Comparison of ENCODE assay signal across 13 cellular contexts in genomic region chrX:49003696-49004095, GRCh38. TPM values are rescaled to one million over a fixed set of nuclear protein-coding genes. Genes with fewer than 3 reads are reported as not detected.
DNase-seq lines count a peak whose midpoint lies in the region; TF ChIP-seq lines count a peak whose summit lies in the region.
"Had no signal": no experiment of that assay in that cellular context is flagged by ENCODE, and none has a peak within 500 bp of the region (broad histone marks: within the 10 kb centered on the region; RNA-seq: fewer than 3 reads in every experiment).

No MANE protein-coding gene starts in this region.

- H3K4me1 Mint-ChIP-seq in T-helper 2 cell treated with Interferon-gamma antibody and Interleukin-4, amounts not matched to agents 5 μg/mL and 100 μg/mL, for 36 hours (ENCODE audit: low read depth) = peaks cover 13% of the 10 kb centered on the region
- peaks cover 3 to 16% (median 4%) of the 10 kb centered on the region in 3 donors for H3K4me1 Mint-ChIP-seq in IgD-negative memory B cell
- peaks cover 21% of the 10 kb centered on the region for H3K4me1 Mint-ChIP-seq in activated T-helper 1 cell treated with anti-CD3 and anti-CD28 coated beads, Interleukin-12 subunit alpha, Interleukin-12 subunit beta, Interleukin-2, Interleukin-4 antibody, amounts not matched to agents 30 ng/mL and 10 ng/mL and 1 ng/mL, durations not matched to agents 14 hours and 24 hours and 36 hours (ENCODE audit: low read depth)
- peaks cover 16% of the 10 kb centered on the region for H3K4me1 Mint-ChIP-seq in nephron progenitor cell

- H3K9me3 Mint-ChIP-seq in T-helper 2 cell treated with Interferon-gamma antibody and Interleukin-4, amounts not matched to agents 5 μg/mL and 100 μg/mL, for 36 hours = no peaks in the 10 kb centered on the region
- H3K9me3 Mint-ChIP-seq in IgD-negative memory B cell (no peaks in the 10 kb centered on the region), nephron progenitor cell (peaks cover 37% of the 10 kb centered on the region)
- H3K9me3 Mint-ChIP-seq in activated T-helper 1 cell treated with anti-CD3 and anti-CD28 coated beads, Interleukin-12 subunit alpha, Interleukin-12 subunit beta, Interleukin-2, Interleukin-4 antibody, amounts not matched to agents 30 ng/mL and 10 ng/mL and 1 ng/mL, durations not matched to agents 14 hours and 24 hours and 36 hours = no peaks in the 10 kb centered on the region

- H3K4me3 Mint-ChIP-seq in T-helper 2 cell treated with Interferon-gamma antibody and Interleukin-4, amounts not matched to agents 5 μg/mL and 100 μg/mL, for 36 hours = peak overlapping the region; percentile 69
- H3K4me3 Mint-ChIP-seq in IgD-negative memory B cell (peak overlapping the region in 2 of 4 donors; percentile 1 to 48), nephron progenitor cell (peak overlapping the region; percentile 42)
- peak overlapping the region; percentile 49 for H3K4me3 Mint-ChIP-seq in activated T-helper 1 cell treated with anti-CD3 and anti-CD28 coated beads, Interleukin-12 subunit alpha, Interleukin-12 subunit beta, Interleukin-2, Interleukin-4 antibody, amounts not matched to agents 30 ng/mL and 10 ng/mL and 1 ng/mL, durations not matched to agents 14 hours and 24 hours and 36 hours

- TF ChIP-seq CTCF in nephron progenitor cell (IDR thresholded peaks at IDR 0.05) = no peak

- peak overlapping the region; percentile 70 for H3K27ac Mint-ChIP-seq in T-helper 2 cell treated with Interferon-gamma antibody and Interleukin-4, amounts not matched to agents 5 μg/mL and 100 μg/mL, for 36 hours
- H3K27ac Mint-ChIP-seq in IgD-negative memory B cell (peak overlapping the region in 2 of 3 donors; percentile 23 to 59), nephron progenitor cell (no peak overlapping the region)
- peak overlapping the region; percentile 44 for H3K27ac Mint-ChIP-seq in activated T-helper 1 cell treated with anti-CD3 and anti-CD28 coated beads, Interleukin-12 subunit alpha, Interleukin-12 subunit beta, Interleukin-2, Interleukin-4 antibody, amounts not matched to agents 30 ng/mL and 10 ng/mL and 1 ng/mL, durations not matched to agents 14 hours and 24 hours and 36 hours

- no peak for DNase-seq in T-helper 2 cell treated with Interferon-gamma antibody and Interleukin-4, amounts not matched to agents 5 μg/mL and 100 μg/mL, for 36 hours (ENCODE audit: low spot score)
- DNase-seq in T-helper 2 cell (no peak), nephron progenitor cell (no peak), islet precursor cell (no peak), SIG-M5 treated with dmso at 0.1 percent for 504 hours (lab: John Stamatoyannopoulos, UW; ENCODE audit: unreplicated experiment) (no peak), kidney glomerular epithelial cell (lab: John Stamatoyannopoulos, UW) (no peak)
- no peak for DNase-seq in activated T-helper 1 cell treated with anti-CD3 and anti-CD28 coated beads, Interleukin-12 subunit alpha, Interleukin-12 subunit beta, Interleukin-2, Interleukin-4 antibody, amounts not matched to agents 30 ng/mL and 10 ng/mL and 1 ng/mL, durations not matched to agents 14 hours and 24 hours and 36 hours (ENCODE audit: low spot score)
- DNase-seq: ACHN, amygdala, dermis blood vessel endothelial cell, DMS 273 treated with DMSO at 0.1 percent for 48 hours, NCI-H1436 had no signal

- H3K27me3 Mint-ChIP-seq in T-helper 2 cell treated with Interferon-gamma antibody and Interleukin-4, amounts not matched to agents 5 μg/mL and 100 μg/mL, for 36 hours (ENCODE audit: low read depth) = no peaks in the 10 kb centered on the region
- H3K27me3 Mint-ChIP-seq in IgD-negative memory B cell = no peaks in the 10 kb centered on the region
- H3K27me3 Mint-ChIP-seq in activated T-helper 1 cell treated with anti-CD3 and anti-CD28 coated beads, Interleukin-12 subunit alpha, Interleukin-12 subunit beta, Interleukin-2, Interleukin-4 antibody, amounts not matched to agents 30 ng/mL and 10 ng/mL and 1 ng/mL, durations not matched to agents 14 hours and 24 hours and 36 hours (ENCODE audit: insufficient read depth) = no peaks in the 10 kb centered on the region
- H3K27me3 Mint-ChIP-seq in nephron progenitor cell (ENCODE audit: low read depth, poor library complexity) = peaks cover 9% of the 10 kb centered on the region

- peaks cover 14% of the 10 kb centered on the region for H3K36me3 Mint-ChIP-seq in T-helper 2 cell treated with Interferon-gamma antibody and Interleukin-4, amounts not matched to agents 5 μg/mL and 100 μg/mL, for 36 hours (ENCODE audit: low read depth)
- H3K36me3 Mint-ChIP-seq in IgD-negative memory B cell = no peaks in the 10 kb centered on the region
- H3K36me3 Mint-ChIP-seq in activated T-helper 1 cell treated with anti-CD3 and anti-CD28 coated beads, Interleukin-12 subunit alpha, Interleukin-12 subunit beta, Interleukin-2, Interleukin-4 antibody, amounts not matched to agents 30 ng/mL and 10 ng/mL and 1 ng/mL, durations not matched to agents 14 hours and 24 hours and 36 hours (ENCODE audit: low read depth) = peaks cover 10% of the 10 kb centered on the region
- H3K36me3 Mint-ChIP-seq in nephron progenitor cell (ENCODE audit: low read depth) = peaks cover 22% of the 10 kb centered on the region

- intact Hi-C loops in activated T-helper 1 cell treated with anti-CD3 and anti-CD28 coated beads, Interleukin-12 subunit alpha, Interleukin-12 subunit beta, Interleukin-2, Interleukin-4 antibody, amounts not matched to agents 30 ng/mL and 10 ng/mL and 1 ng/mL, durations not matched to agents 14 hours and 24 hours and 36 hours (cut with micrococcal nuclease) = loop anchor here (5.0 kb wide), 2 partner anchors 86 to 159 kb away; partner anchors contain the start of genes MAGIX and PIM2

RNA-seq across cellular contexts. Expression of gene GRIPAP1, which starts 1.6 kb away (rescaled TPM):
- 22.5 TPM for polyA plus RNA-seq in IgD-negative memory B cell
- total RNA-seq in activated T-helper 1 cell treated with anti-CD3 and anti-CD28 coated beads, Interleukin-12 subunit alpha, Interleukin-12 subunit beta, Interleukin-2, Interleukin-4 antibody, amounts not matched to agents 30 ng/mL and 10 ng/mL and 1 ng/mL, durations not matched to agents 14 hours and 24 hours and 36 hours = 85.8 and 89.2 TPM in 2 replicates

RNA-seq across cellular contexts. Expression of gene KCND1, which starts 32.1 kb away (rescaled TPM):
- polyA plus RNA-seq in IgD-negative memory B cell = 0.13 TPM
- 3.3 and 4.0 TPM in 2 replicates for total RNA-seq in activated T-helper 1 cell treated with anti-CD3 and anti-CD28 coated beads, Interleukin-12 subunit alpha, Interleukin-12 subunit beta, Interleukin-2, Interleukin-4 antibody, amounts not matched to agents 30 ng/mL and 10 ng/mL and 1 ng/mL, durations not matched to agents 14 hours and 24 hours and 36 hours

RNA-seq across cellular contexts. Expression of gene TFE3, which starts 39.5 kb away (rescaled TPM):
- 6.7 TPM for polyA plus RNA-seq in IgD-negative memory B cell
- 34.4 and 37.0 TPM in 2 replicates for total RNA-seq in activated T-helper 1 cell treated with anti-CD3 and anti-CD28 coated beads, Interleukin-12 subunit alpha, Interleukin-12 subunit beta, Interleukin-2, Interleukin-4 antibody, amounts not matched to agents 30 ng/mL and 10 ng/mL and 1 ng/mL, durations not matched to agents 14 hours and 24 hours and 36 hours

RNA-seq across cellular contexts. Expression of gene OTUD5, which starts 46.3 kb away (rescaled TPM):
- 30.2 TPM for polyA plus RNA-seq in IgD-negative memory B cell
- total RNA-seq in activated T-helper 1 cell treated with anti-CD3 and anti-CD28 coated beads, Interleukin-12 subunit alpha, Interleukin-12 subunit beta, Interleukin-2, Interleukin-4 antibody, amounts not matched to agents 30 ng/mL and 10 ng/mL and 1 ng/mL, durations not matched to agents 14 hours and 24 hours and 36 hours = 84.1 and 84.8 TPM in 2 replicates

RNA-seq across cellular contexts. Expression of gene CCDC120, which starts 55.1 kb away (rescaled TPM):
- polyA plus RNA-seq in IgD-negative memory B cell = 1.2 TPM
- total RNA-seq in activated T-helper 1 cell treated with anti-CD3 and anti-CD28 coated beads, Interleukin-12 subunit alpha, Interleukin-12 subunit beta, Interleukin-2, Interleukin-4 antibody, amounts not matched to agents 30 ng/mL and 10 ng/mL and 1 ng/mL, durations not matched to agents 14 hours and 24 hours and 36 hours = 4.4 and 5.1 TPM in 2 replicates
